1 cellular context compared by ENCODE assay signal in genomic region chr9:96566401-96567202, GRCh38.
A peak's percentile ranks its signal among the peaks of the same experiment; 100 is the strongest.
TF ChIP-seq lines count a peak whose summit lies in the region.

No MANE protein-coding gene starts in this region.

TF ChIP-seq in K562, 482 proteins besides CTCF, POLR2A, EP300 and RAD21 (continued from another document and continues in another):
- TF ChIP-seq HDGF (IDR thresholded peaks at IDR 0.05) (no peak), ZNF174 (CRISPR knock-in tag; IDR thresholded peaks at IDR 0.05) (no peak), SIRT6 (IDR thresholded peaks at IDR 0.05; ENCODE audit: low read depth, low read length) (no peak), XRCC5 (IDR thresholded peaks at IDR 0.05; ENCODE audit: low read depth, low read length) (no peak), PHF21A (IDR thresholded peaks at IDR 0.05; ENCODE audit: borderline replicate concordance, low read depth) (no peak), MYBL2 (IDR thresholded peaks at IDR 0.05; ENCODE audit: low read depth) (0 out of 2 replicates have a peak, but pooled peaks have one; percentile 23), MYBL2 (CRISPR knock-in tag; IDR thresholded peaks at IDR 0.05; ENCODE audit: borderline replicate concordance) (no peak), ZKSCAN8 (CRISPR knock-in tag; IDR thresholded peaks at IDR 0.05) (no peak), E2F8 (IDR thresholded peaks at IDR 0.05; ENCODE audit: low read depth, partially characterized antibody) (peak; percentile 23), MYC (IDR thresholded peaks at IDR 0.05; ENCODE audit: low read depth, low read length) (peak; percentile 58; the same call in 1 of the 2 replicates), MYC (CRISPR knock-in tag; IDR thresholded peaks at IDR 0.05; ENCODE audit: borderline replicate concordance, low read depth) (no peak), ZFX (CRISPR knock-in tag; IDR thresholded peaks at IDR 0.05) (peak; percentile 75), NR0B1 (IDR thresholded peaks at IDR 0.05; ENCODE audit: partially characterized antibody) (no peak), PYGO2 (tag; IDR thresholded peaks at IDR 0.05) (no peak), NCOA4 (IDR thresholded peaks at IDR 0.05; ENCODE audit: partially characterized antibody) (no peak), TFAP4 (CRISPR knock-in tag; IDR thresholded peaks at IDR 0.05; ENCODE audit: borderline replicate concordance) (peak; percentile 76), ELF2 (CRISPR knock-in tag; IDR thresholded peaks at IDR 0.05) (peak; percentile 89), MEIS2 (IDR thresholded peaks at IDR 0.05; ENCODE audit: partially characterized antibody) (peak; percentile 60), SMC3 (conservative IDR thresholded peaks at IDR 0.05; ENCODE audit: insufficient read depth, low read depth, low read length) (no peak), ZNF583 (CRISPR knock-in tag; IDR thresholded peaks at IDR 0.05) (no peak), ILK (tag; IDR thresholded peaks at IDR 0.05; ENCODE audit: borderline replicate concordance, low read depth) (no peak), ZNF282 (CRISPR knock-in tag; IDR thresholded peaks at IDR 0.05) (no peak), TBP (optimal IDR thresholded peaks at IDR 0.05; ENCODE audit: low read depth, low read length) (no peak), HNRNPL (IDR thresholded peaks at IDR 0.05; ENCODE audit: low read depth, low read length) (0 out of 2 replicates have a peak, but pooled peaks have one; percentile 18), ZNF696 (CRISPR knock-in tag; conservative IDR thresholded peaks at IDR 0.05) (no peak), TRIM25 (IDR thresholded peaks at IDR 0.05; ENCODE audit: borderline replicate concordance) (no peak), ZBTB26 (CRISPR knock-in tag; IDR thresholded peaks at IDR 0.05) (no peak), TEAD4 (IDR thresholded peaks at IDR 0.05; ENCODE audit: low read length) (no peak), TEAD4 (CRISPR knock-in tag; IDR thresholded peaks at IDR 0.05; ENCODE audit: borderline replicate concordance) (no peak), PRPF4 (IDR thresholded peaks at IDR 0.05; ENCODE audit: insufficient read depth, low read depth, low read length, poor library complexity, severe bottlenecking) (no peak), ZSCAN29 (IDR thresholded peaks at IDR 0.05) (no peak), HMG20B (CRISPR knock-in tag; IDR thresholded peaks at IDR 0.05) (no peak), SFPQ (IDR thresholded peaks at IDR 0.05; ENCODE audit: low read depth, low read length) (no peak), FOSL1 (tag; conservative IDR thresholded peaks at IDR 0.05) (no peak), ATF6 (CRISPR knock-in tag; IDR thresholded peaks at IDR 0.05) (no peak), NRF1 (conservative IDR thresholded peaks at IDR 0.05 in 1 of 2, IDR thresholded peaks at IDR 0.05 in 1 of 2) (peak; percentile 44 to 48; a peak in 3 of 4 replicates), MAFF (IDR thresholded peaks at IDR 0.05; ENCODE audit: low read length) (no peak), CHD7 (IDR thresholded peaks at IDR 0.05; ENCODE audit: low read depth, low read length) (no peak)
